8 cellular contexts compared by ENCODE assay signal in the genomic region with DNA sequence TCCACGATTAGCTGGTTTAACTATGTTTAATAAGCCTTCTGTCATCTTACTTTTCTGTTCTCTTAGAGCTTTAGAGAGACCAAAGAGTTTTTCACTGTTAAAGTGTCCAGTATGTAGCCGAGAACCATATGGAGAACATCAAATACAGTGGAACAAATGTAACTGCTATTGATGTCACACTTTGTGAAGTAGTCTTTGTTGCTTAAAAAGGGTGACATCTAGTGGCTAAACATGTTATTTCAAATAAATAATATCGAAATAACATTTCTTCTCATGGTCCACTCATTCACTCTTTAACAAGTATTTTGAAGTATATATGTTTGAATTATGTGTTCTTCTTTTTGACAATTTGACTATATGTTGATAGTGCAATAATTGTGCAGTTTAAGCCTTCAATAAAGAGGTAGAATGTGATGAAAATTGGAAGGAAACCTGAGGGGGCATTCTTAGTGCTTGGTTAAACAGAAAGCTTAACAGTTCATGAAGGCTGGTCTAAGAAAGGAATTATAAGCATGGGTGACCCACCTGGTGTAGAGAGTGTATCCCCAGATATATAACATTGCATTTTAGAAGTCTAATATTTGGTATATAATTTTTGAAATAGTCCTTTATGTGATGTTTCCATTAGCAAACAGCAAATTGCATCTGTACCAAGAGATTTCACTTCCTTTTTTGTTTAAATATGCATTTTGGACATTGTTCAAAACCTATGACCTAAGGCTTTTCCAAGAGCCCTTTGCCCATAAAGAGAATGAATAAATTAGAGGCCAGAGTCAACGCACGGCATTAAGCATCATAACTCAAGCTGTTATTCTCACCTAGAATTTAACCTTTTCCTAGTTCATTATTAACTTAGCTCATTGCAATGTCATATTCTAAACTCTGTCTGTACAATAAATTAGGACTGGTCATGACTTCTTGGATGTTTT.
DNase-seq lines count a peak whose midpoint lies in the region; ATAC-seq, FAIRE-seq and TF ChIP-seq lines count a peak whose summit lies in the region.

No MANE protein-coding gene starts in this region.

- H3K4me3 Mint-ChIP-seq in progenitor cell of endocrine pancreas (ENCODE audit: low read depth) = no peak overlapping the region
- no peak overlapping the region for H3K4me3 Mint-ChIP-seq in activated naive CD4-positive, alpha-beta T cell treated with anti-CD3 and anti-CD28 coated beads, Interleukin-2, amount 10 ng/mL, durations not matched to agents 7 days and 5 days

- H3K4me1 Mint-ChIP-seq in progenitor cell of endocrine pancreas (ENCODE audit: low read depth) = no peaks in the 10 kb centered on the region
- no peaks in the 10 kb centered on the region for H3K4me1 Mint-ChIP-seq in activated naive CD4-positive, alpha-beta T cell treated with anti-CD3 and anti-CD28 coated beads, Interleukin-2, amount 10 ng/mL, durations not matched to agents 7 days and 5 days

- no peaks in the 10 kb centered on the region for H4K20me1 ChIP-seq in OCI-LY1 (ENCODE audit: insufficient read depth, low read length)

- H3K9me3 Mint-ChIP-seq in progenitor cell of endocrine pancreas (ENCODE audit: low read depth) = no peaks in the 10 kb centered on the region
- H3K9me3 Mint-ChIP-seq in activated naive CD4-positive, alpha-beta T cell treated with anti-CD3 and anti-CD28 coated beads, Interleukin-2, amount 10 ng/mL, durations not matched to agents 7 days and 5 days = no peaks in the 10 kb centered on the region

- DNase-seq in D721Med (ENCODE audit: insufficient read length, low spot score) (no peak), epithelial cell of proximal tubule (ENCODE audit: low read depth) (no peak), progenitor cell of endocrine pancreas (ENCODE audit: low spot score, unreplicated experiment) (no peak), left colon (no peak)
- DNase-seq in activated naive CD4-positive, alpha-beta T cell treated with anti-CD3 and anti-CD28 coated beads, Interleukin-2, amount 10 ng/mL, durations not matched to agents 7 days and 5 days = no peak

- H3K27me3 Mint-ChIP-seq in progenitor cell of endocrine pancreas = no peaks in the 10 kb centered on the region
- peaks cover 4% of the 10 kb centered on the region for H3K27me3 Mint-ChIP-seq in activated naive CD4-positive, alpha-beta T cell treated with anti-CD3 and anti-CD28 coated beads, Interleukin-2, amount 10 ng/mL, durations not matched to agents 7 days and 5 days

- no peak overlapping the region for H3K4me2 ChIP-seq in OCI-LY1 (ENCODE audit: low read length)

- no peaks in the 10 kb centered on the region for H3K4me1 ChIP-seq in OCI-LY1 (ENCODE audit: insufficient read depth, low read length, severe bottlenecking)

- CTCF ChIA-PET in activated naive CD4-positive, alpha-beta T cell treated with anti-CD3 and anti-CD28 coated beads, Interleukin-2, amount 10 ng/mL, durations not matched to agents 7 days and 5 days (lab: Charles Lee) = interaction anchor here (0.6 to 1.5 kb wide), 7 partner anchors 9 to 25 kb away, joined by 3 to 7 read pairs (median 4); no protein-coding TSS in a partner anchor

- H3K9ac ChIP-seq in OCI-LY1 (ENCODE audit: low read length) = no peak overlapping the region

- intact Hi-C loops in left colon (cut with DNase I, micrococcal nuclease) = no loop called here

- H3K9me2 ChIP-seq in OCI-LY1 (ENCODE audit: low read depth, low read length) = no peaks in the 10 kb centered on the region

- H3K9me3 ChIP-seq in OCI-LY1 (ENCODE audit: low read length) = no peaks in the 10 kb centered on the region

- no peak overlapping the region for H3K27ac ChIP-seq in OCI-LY1 (ENCODE audit: low read depth, low read length, poor library complexity, severe bottlenecking)

- no peaks in the 10 kb centered on the region for H3K79me2 ChIP-seq in OCI-LY1 (ENCODE audit: insufficient read depth, low read length)

- peak; percentile 55 for TF ChIP-seq CTCF in D721Med (IDR thresholded peaks at IDR 0.05; ENCODE audit: insufficient read depth, missing control alignments)
- TF ChIP-seq CTCF in OCI-LY1 (IDR thresholded peaks at IDR 0.05; ENCODE audit: low read length) = peak; percentile 59
- peak; percentile 55 for TF ChIP-seq CTCF in epithelial cell of proximal tubule (conservative IDR thresholded peaks at IDR 0.05; ENCODE audit: low read depth, low read length)
- peak; percentile 73 for TF ChIP-seq CTCF in progenitor cell of endocrine pancreas (IDR thresholded peaks at IDR 0.05; ENCODE audit: unreplicated experiment)

- H3K36me3 Mint-ChIP-seq in progenitor cell of endocrine pancreas (ENCODE audit: insufficient read depth) = no peaks in the 10 kb centered on the region
- H3K36me3 Mint-ChIP-seq in activated naive CD4-positive, alpha-beta T cell treated with anti-CD3 and anti-CD28 coated beads, Interleukin-2, amount 10 ng/mL, durations not matched to agents 7 days and 5 days = no peaks in the 10 kb centered on the region

- H3K4me3 ChIP-seq in OCI-LY1 (ENCODE audit: low read depth, low read length, poor library complexity, severe bottlenecking) (no peak overlapping the region), epithelial cell of proximal tubule (ENCODE audit: low read depth, low read length) (no peak overlapping the region)

- FAIRE-seq in D721Med (lab: Jason Lieb, UNC) = peak; percentile 25

- ATAC-seq in GM19328 (IDR thresholded peaks at IDR 0.05; ENCODE audit: unreplicated experiment) (peak; percentile 47), HG03354 (IDR thresholded peaks at IDR 0.05; ENCODE audit: poor library complexity, severe bottlenecking, unreplicated experiment) (peak; percentile 83), left colon (no peak)

- no peaks in the 10 kb centered on the region for H3F3A ChIP-seq in OCI-LY1 (ENCODE audit: insufficient read depth, low read length)

- no peak overlapping the region for H3K27ac Mint-ChIP-seq in progenitor cell of endocrine pancreas
- no peak overlapping the region for H3K27ac Mint-ChIP-seq in activated naive CD4-positive, alpha-beta T cell treated with anti-CD3 and anti-CD28 coated beads, Interleukin-2, amount 10 ng/mL, durations not matched to agents 7 days and 5 days

- H2AFZ ChIP-seq in OCI-LY1 (ENCODE audit: low read length) = no peak overlapping the region

- H3K27me3 ChIP-seq in OCI-LY1 (ENCODE audit: insufficient read depth, low read length) = no peaks in the 10 kb centered on the region

- no peaks in the 10 kb centered on the region for H3K36me3 ChIP-seq in OCI-LY1 (ENCODE audit: insufficient read depth, low read length)
